1 cellular context compared by ENCODE assay signal in the genomic region with DNA sequence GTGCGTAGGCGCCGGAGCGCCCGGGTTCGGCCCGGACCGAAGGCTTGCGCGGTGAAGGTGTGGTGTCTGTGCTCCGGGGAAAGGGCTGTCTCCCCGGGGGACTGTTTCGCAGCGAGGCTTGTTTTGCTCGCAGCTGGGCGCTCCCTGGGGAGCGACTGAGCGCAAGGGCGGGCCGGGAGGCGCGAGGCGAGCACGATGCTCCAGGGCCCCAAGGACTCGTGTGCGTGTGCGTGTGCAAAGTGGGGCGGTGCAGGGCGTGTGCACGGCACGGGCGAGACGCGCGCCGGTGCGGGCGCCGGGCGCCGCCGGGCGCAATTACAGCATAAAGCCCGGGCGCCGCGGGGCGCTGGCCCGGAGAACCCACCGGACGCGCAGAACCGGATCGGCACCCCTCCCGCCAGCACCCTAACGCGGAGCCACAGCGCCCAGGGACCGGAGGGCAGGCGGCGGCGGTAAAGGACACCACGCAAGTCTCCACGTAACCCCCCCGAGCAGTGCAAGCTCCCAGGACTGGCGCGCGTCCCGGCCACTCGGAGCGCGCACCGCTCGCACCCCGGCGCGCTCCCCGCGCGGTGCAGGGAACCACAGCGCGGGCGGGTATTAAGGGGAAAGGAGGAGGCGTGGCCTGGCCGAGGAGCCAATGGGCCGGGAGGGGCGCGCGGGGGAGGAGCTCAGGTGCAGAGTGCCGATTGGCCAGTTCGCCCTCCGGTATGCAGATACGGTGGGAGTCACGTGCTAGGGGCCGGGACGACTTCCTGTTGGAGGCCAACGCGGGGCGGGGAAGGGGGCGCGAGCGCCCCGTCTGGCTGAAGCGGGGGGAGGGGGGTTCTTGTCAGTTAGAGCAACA.
A peak's percentile ranks its signal among the peaks of the same experiment; 100 is the strongest.
TF ChIP-seq lines count a peak whose summit lies in the region.

A gene with protein sequence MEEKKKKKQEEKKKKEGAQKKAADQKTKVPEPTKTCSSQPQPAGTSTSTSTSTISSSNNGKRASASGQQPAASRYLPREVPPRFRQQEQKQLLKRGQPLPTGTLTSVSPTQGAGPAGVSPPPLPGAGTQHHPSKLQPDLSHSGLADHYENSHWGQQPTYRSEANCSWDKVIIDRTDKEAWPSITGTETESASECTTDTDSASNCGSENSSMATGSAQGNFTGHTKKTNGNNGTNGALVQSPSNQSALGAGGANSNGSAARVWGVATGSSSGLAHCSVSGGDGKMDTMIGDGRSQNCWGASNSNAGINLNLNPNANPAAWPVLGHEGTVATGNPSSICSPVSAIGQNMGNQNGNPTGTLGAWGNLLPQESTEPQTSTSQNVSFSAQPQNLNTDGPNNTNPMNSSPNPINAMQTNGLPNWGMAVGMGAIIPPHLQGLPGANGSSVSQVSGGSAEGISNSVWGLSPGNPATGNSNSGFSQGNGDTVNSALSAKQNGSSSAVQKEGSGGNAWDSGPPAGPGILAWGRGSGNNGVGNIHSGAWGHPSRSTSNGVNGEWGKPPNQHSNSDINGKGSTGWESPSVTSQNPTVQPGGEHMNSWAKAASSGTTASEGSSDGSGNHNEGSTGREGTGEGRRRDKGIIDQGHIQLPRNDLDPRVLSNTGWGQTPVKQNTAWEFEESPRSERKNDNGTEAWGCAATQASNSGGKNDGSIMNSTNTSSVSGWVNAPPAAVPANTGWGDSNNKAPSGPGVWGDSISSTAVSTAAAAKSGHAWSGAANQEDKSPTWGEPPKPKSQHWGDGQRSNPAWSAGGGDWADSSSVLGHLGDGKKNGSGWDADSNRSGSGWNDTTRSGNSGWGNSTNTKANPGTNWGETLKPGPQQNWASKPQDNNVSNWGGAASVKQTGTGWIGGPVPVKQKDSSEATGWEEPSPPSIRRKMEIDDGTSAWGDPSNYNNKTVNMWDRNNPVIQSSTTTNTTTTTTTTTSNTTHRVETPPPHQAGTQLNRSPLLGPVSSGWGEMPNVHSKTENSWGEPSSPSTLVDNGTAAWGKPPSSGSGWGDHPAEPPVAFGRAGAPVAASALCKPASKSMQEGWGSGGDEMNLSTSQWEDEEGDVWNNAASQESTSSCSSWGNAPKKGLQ (N-terminal part only) (plus strand): TSS at position 835 of the 847 bp plus-strand sequence. CDS start 45,504 bp downstream, outside the sequence.

TF ChIP-seq in HEK293, 187 proteins besides CTCF, POLR2A, EP300 and RAD21 (continued from another document and continues in another):
- TF ChIP-seq, protein P1, sequence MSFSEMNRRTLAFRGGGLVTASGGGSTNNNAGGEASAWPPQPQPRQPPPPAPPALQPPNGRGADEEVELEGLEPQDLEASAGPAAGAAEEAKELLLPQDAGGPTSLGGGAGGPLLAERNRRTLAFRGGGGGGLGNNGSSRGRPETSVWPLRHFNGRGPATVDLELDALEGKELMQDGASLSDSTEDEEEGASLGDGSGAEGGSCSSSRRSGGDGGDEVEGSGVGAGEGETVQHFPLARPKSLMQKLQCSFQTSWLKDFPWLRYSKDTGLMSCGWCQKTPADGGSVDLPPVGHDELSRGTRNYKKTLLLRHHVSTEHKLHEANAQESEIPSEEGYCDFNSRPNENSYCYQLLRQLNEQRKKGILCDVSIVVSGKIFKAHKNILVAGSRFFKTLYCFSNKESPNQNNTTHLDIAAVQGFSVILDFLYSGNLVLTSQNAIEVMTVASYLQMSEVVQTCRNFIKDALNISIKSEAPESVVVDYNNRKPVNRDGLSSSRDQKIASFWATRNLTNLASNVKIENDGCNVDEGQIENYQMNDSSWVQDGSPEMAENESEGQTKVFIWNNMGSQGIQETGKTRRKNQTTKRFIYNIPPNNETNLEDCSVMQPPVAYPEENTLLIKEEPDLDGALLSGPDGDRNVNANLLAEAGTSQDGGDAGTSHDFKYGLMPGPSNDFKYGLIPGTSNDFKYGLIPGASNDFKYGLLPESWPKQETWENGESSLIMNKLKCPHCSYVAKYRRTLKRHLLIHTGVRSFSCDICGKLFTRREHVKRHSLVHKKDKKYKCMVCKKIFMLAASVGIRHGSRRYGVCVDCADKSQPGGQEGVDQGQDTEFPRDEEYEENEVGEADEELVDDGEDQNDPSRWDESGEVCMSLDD (tag by site-specific recombination; IDR thresholded peaks at IDR 0.05), result peak; percentile 98
- TF ChIP-seq REPIN1 (tag by site-specific recombination; IDR thresholded peaks at IDR 0.05; ENCODE audit: low read depth), result peak; percentile 49; the same call in 1 of the 2 replicates
- TF ChIP-seq KLF16 (tag by site-specific recombination; IDR thresholded peaks at IDR 0.05), result peak; percentile 79
- no peak for TF ChIP-seq ZNF707 (tag by site-specific recombination; IDR thresholded peaks at IDR 0.05)
- TF ChIP-seq ZNF692 (tag by site-specific recombination; IDR thresholded peaks at IDR 0.05), result peak; percentile 74
- TF ChIP-seq ZNF776 (tag by site-specific recombination; IDR thresholded peaks at IDR 0.05; ENCODE audit: borderline replicate concordance), result no peak
- no peak for TF ChIP-seq HOXA7 (CRISPR knock-in tag; IDR thresholded peaks at IDR 0.05; ENCODE audit: borderline replicate concordance)
- TF ChIP-seq ZNF549 (tag by site-specific recombination; IDR thresholded peaks at IDR 0.05), result peak; percentile 39; the same call in 1 of the 2 replicates
- TF ChIP-seq SP7 (tag by site-specific recombination; IDR thresholded peaks at IDR 0.05), result peak; percentile 88
- TF ChIP-seq ZNF513 (tag by site-specific recombination; IDR thresholded peaks at IDR 0.05), result 0 out of 2 replicates have a peak, but pooled peaks have one; percentile 47
- no peak for TF ChIP-seq ZNF280C (tag by site-specific recombination; IDR thresholded peaks at IDR 0.05)
- TF ChIP-seq, protein P2, sequence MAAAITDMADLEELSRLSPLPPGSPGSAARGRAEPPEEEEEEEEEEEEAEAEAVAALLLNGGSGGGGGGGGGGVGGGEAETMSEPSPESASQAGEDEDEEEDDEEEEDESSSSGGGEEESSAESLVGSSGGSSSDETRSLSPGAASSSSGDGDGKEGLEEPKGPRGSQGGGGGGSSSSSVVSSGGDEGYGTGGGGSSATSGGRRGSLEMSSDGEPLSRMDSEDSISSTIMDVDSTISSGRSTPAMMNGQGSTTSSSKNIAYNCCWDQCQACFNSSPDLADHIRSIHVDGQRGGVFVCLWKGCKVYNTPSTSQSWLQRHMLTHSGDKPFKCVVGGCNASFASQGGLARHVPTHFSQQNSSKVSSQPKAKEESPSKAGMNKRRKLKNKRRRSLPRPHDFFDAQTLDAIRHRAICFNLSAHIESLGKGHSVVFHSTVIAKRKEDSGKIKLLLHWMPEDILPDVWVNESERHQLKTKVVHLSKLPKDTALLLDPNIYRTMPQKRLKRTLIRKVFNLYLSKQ (tag by site-specific recombination; IDR thresholded peaks at IDR 0.05; ENCODE audit: borderline replicate concordance), result no peak
- no peak for TF ChIP-seq ZNF302 (tag by site-specific recombination; IDR thresholded peaks at IDR 0.05; ENCODE audit: low read depth)
- no peak for TF ChIP-seq ZNF398 (tag by site-specific recombination; IDR thresholded peaks at IDR 0.05)
- TF ChIP-seq, protein P3, sequence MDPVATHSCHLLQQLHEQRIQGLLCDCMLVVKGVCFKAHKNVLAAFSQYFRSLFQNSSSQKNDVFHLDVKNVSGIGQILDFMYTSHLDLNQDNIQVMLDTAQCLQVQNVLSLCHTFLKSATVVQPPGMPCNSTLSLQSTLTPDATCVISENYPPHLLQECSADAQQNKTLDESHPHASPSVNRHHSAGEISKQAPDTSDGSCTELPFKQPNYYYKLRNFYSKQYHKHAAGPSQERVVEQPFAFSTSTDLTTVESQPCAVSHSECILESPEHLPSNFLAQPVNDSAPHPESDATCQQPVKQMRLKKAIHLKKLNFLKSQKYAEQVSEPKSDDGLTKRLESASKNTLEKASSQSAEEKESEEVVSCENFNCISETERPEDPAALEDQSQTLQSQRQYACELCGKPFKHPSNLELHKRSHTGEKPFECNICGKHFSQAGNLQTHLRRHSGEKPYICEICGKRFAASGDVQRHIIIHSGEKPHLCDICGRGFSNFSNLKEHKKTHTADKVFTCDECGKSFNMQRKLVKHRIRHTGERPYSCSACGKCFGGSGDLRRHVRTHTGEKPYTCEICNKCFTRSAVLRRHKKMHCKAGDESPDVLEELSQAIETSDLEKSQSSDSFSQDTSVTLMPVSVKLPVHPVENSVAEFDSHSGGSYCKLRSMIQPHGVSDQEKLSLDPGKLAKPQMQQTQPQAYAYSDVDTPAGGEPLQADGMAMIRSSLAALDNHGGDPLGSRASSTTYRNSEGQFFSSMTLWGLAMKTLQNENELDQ (tag by site-specific recombination; IDR thresholded peaks at IDR 0.05; ENCODE audit: low read depth), result no peak
- TF ChIP-seq ZBTB21 (tag by site-specific recombination; IDR thresholded peaks at IDR 0.05), result 0 out of 2 replicates have a peak, but pooled peaks have one; percentile 10
- peak; percentile 96 for TF ChIP-seq ZNF501 (tag by site-specific recombination; IDR thresholded peaks at IDR 0.05)
- peak; percentile 89 for TF ChIP-seq ZIC2 (tag by site-specific recombination; IDR thresholded peaks at IDR 0.05)
- no peak for TF ChIP-seq ZNF266 (tag by site-specific recombination; IDR thresholded peaks at IDR 0.05; ENCODE audit: low read depth)
- peak; percentile 88 for TF ChIP-seq ZNF660 (tag by site-specific recombination; IDR thresholded peaks at IDR 0.05)
- peak; percentile 77; the same call in 1 of the 2 replicates for TF ChIP-seq ZBTB20 (tag by site-specific recombination; IDR thresholded peaks at IDR 0.05)
- TF ChIP-seq ZNF449 (tag by site-specific recombination; IDR thresholded peaks at IDR 0.05), result peak; percentile 69
- TF ChIP-seq TRIM28 (IDR thresholded peaks at IDR 0.05; ENCODE audit: borderline replicate concordance, low read length), result no peak
- 0 out of 2 replicates have a peak, but pooled peaks have one; percentile 14 for TF ChIP-seq GFI1B (tag by site-specific recombination; IDR thresholded peaks at IDR 0.05)
- no peak for TF ChIP-seq ZNF664 (tag by site-specific recombination; IDR thresholded peaks at IDR 0.05)
- no peak for TF ChIP-seq ZFP3 (tag by site-specific recombination; IDR thresholded peaks at IDR 0.05; ENCODE audit: low read depth)
- peak; percentile 98 for TF ChIP-seq ZBTB8A (tag by site-specific recombination; IDR thresholded peaks at IDR 0.05)
- TF ChIP-seq OVOL3 (tag by site-specific recombination; IDR thresholded peaks at IDR 0.05), result 0 out of 2 replicates have a peak, but pooled peaks have one; percentile 52
- no peak for TF ChIP-seq ZNF837 (tag by site-specific recombination; IDR thresholded peaks at IDR 0.05)
- TF ChIP-seq ZNF10 (tag by site-specific recombination; IDR thresholded peaks at IDR 0.05), result no peak; the same call in none of the 2 replicates
- TF ChIP-seq ZBTB7A (tag by site-specific recombination; IDR thresholded peaks at IDR 0.05; ENCODE audit: low read depth), result peak; percentile 89
- TF ChIP-seq ZNF404 (tag by site-specific recombination; IDR thresholded peaks at IDR 0.05), result no peak
- no peak for TF ChIP-seq ZNF211 (tag by site-specific recombination; IDR thresholded peaks at IDR 0.05; ENCODE audit: low read depth)
